8 cellular contexts compared by ENCODE assay signal in genomic region chr12:98373019-98373554, GRCh38.
DNase-seq lines count a peak whose midpoint lies in the region; ATAC-seq and TF ChIP-seq lines count a peak whose summit lies in the region.

No MANE protein-coding gene starts in this region.

- H3K4me3 ChIP-seq in breast epithelium = no peak overlapping the region

- ATAC-seq in Right ventricle myocardium superior (ENCODE audit: poor library complexity) (no peak), HG02870 (IDR thresholded peaks at IDR 0.05; ENCODE audit: unreplicated experiment) (no peak)

- no peaks in the 10 kb centered on the region for H3K27me3 ChIP-seq in breast epithelium

- TF ChIP-seq CTCF in breast epithelium (IDR thresholded peaks at IDR 0.05) (peak; percentile 11 to 56 (median 47)), mesothelial cell of epicardium (IDR thresholded peaks at IDR 0.05; ENCODE audit: unreplicated experiment) (peak; percentile 40)

- no peak overlapping the region for H3K27ac ChIP-seq in breast epithelium

- H3K9me3 ChIP-seq in breast epithelium = no peaks in the 10 kb centered on the region

- DNase-seq in GM04504 (ENCODE audit: low read depth) = peak; percentile 14
- DNase-seq in HT-29 (ENCODE audit: low spot score) = peak; percentile 61
- peak; percentile 65 for DNase-seq in NCI-H526 treated with DMSO at 0.1 percent for 48 hours (lab: John Stamatoyannopoulos, UW)
- DNase-seq in breast epithelium (ENCODE audit: low spot score in 2 of 2) = no peak
- no peak for DNase-seq in mesothelial cell of epicardium (ENCODE audit: low spot score in 2 of 2, unreplicated experiment in 2 of 2)
- no peak for DNase-seq in activated T-cell treated with anti-CD3 and anti-CD28 coated beads, Interleukin-2, amount 50 U/mL, for 48 hours
- DNase-seq in Right ventricle myocardium superior = no peak

- intact Hi-C loops in breast epithelium (cut with DNase I; ENCODE audit: low total_unique reads) = no loop called here
- intact Hi-C loops in Right ventricle myocardium superior (cut with DNase I) = no loop called here

- no peak for TF ChIP-seq POLR2A in breast epithelium (IDR thresholded peaks at IDR 0.05)

- H3K36me3 ChIP-seq in breast epithelium = no peaks in the 10 kb centered on the region

- no peak overlapping the region for H3K4me3 Mint-ChIP-seq in mesothelial cell of epicardium

- H3K4me1 ChIP-seq in breast epithelium = no peaks in the 10 kb centered on the region

- H3K36me3 Mint-ChIP-seq in mesothelial cell of epicardium = no peaks in the 10 kb centered on the region

- no peak overlapping the region for H3K27ac Mint-ChIP-seq in mesothelial cell of epicardium

- H3K9me3 Mint-ChIP-seq in mesothelial cell of epicardium = no peaks in the 10 kb centered on the region

- peaks cover 8% of the 10 kb centered on the region for H3K27me3 Mint-ChIP-seq in mesothelial cell of epicardium (ENCODE audit: low read depth)

- peaks cover 25% of the 10 kb centered on the region for H3K4me1 Mint-ChIP-seq in mesothelial cell of epicardium

Comparison
In these comparisons a context has a peak if more than half of its experiments do, and no peak if none do; other contexts are left out.
1. DNase-seq: peak in GM04504 (single experiment), HT-29 (single experiment) and NCI-H526 treated with DMSO at 0.1 percent for 48 hours (single experiment); none in breast epithelium (0 of 2), mesothelial cell of epicardium (0 of 2), activated T-cell treated with anti-CD3 and anti-CD28 coated beads, Interleukin-2, amount 50 U/mL, for 48 hours (0 of 2) and Right ventricle myocardium superior (single experiment).